ENCODE assay signal across 8 cellular contexts in the genomic region with DNA sequence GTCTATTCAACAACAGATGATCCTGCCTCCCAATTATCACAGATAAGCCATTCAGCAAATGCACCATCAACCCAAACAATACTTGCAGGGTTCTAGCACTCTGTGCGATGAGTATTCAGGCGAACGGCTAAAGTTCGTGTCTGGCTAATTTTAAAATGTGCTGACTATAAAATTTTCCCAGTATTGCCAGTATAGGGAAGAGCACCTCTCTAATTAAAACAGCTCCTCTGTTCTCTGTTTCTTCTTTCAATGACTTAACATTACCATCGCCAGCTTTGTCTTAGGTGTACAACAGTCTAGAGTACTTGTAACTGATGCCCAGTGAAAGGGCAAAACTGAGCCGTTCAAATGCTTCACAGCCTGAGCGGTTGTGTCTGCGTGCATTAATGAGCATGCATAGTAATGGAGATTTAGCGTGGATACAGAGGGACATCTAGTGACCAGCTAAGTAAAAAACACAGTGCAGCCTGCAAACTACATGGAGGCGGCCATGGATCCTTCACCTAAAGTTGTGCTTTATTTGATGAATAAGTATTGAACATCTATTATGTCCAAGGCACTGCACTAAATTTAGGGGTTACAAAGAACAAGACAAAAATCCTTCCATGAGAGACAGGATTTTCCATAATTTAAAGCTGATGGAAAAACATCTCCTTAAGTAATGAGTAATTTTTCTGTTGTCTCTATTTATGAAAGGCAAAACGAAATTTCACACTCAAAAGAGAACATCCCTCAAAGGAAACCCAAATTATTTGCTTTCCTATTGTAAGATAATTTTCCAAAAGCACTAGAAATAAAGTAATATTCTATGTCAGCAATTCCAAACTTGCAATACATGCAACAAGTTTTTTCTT.
DNase-seq lines count a peak whose midpoint lies in the region; ATAC-seq, FAIRE-seq and TF ChIP-seq lines count a peak whose summit lies in the region.

No MANE protein-coding gene starts in this region.

- 33 to 44% methylated on average over 11 of the region's 11 CpGs for WGBS in lung, 2 donors

- POLR2A ChIA-PET in PC-3 (lab: Charles Lee; ENCODE audit: unreplicated experiment) = no interaction called here

- no peaks in the 10 kb centered on the region for H3K4me1 Mint-ChIP-seq in activated CD4-positive, alpha-beta T cell treated with anti-CD3 and anti-CD28 coated beads, Interleukin-2, amount 10 ng/mL, durations not matched to agents 24 days and 14 days

- H3K9me2 ChIP-seq in PC-3 (replicated peaks; ENCODE audit: low read length) = no peaks in the 10 kb centered on the region

- FAIRE-seq in GM19239 (lab: Jason Lieb, UNC) = no peak

- H3K9me3 ChIP-seq in PC-3 (ENCODE audit: low read length) (no peaks in the 10 kb centered on the region), lung (ENCODE audit: control insufficient read depth in 2 of 2, insufficient read depth in 1 of 2, low read length in 1 of 2) (no peaks in the 10 kb centered on the region)

- no peaks in the 10 kb centered on the region for H3K79me2 ChIP-seq in PC-3 (ENCODE audit: low read length)

- no peak overlapping the region for H3K27ac ChIP-seq in PC-3 (ENCODE audit: low read length)
- H3K27ac ChIP-seq in lung (ENCODE audit: low read depth in 1 of 2, low read length in 1 of 2) = no peak overlapping the region

- CTCF ChIA-PET in PC-3 (lab: Charles Lee) = interaction anchor here (0.6 to 1.2 kb wide), 2 partner anchors 100 to 118 kb away, joined by 3 to 4 read pairs; no protein-coding TSS in a partner anchor

- TF ChIP-seq CTCF in LNCAP (IDR thresholded peaks at IDR 0.05) (peak; percentile 69), PC-3 (conservative IDR thresholded peaks at IDR 0.05; ENCODE audit: low read depth, low read length) (peak; percentile 91), lung (IDR thresholded peaks at IDR 0.05; ENCODE audit: control extremely low read depth, extremely low read depth) (peak; percentile 57)

- H3K9me3 Mint-ChIP-seq in activated CD4-positive, alpha-beta T cell treated with anti-CD3 and anti-CD28 coated beads, Interleukin-2, amount 10 ng/mL, durations not matched to agents 24 days and 14 days = no peaks in the 10 kb centered on the region

- ATAC-seq in PC-3 (peak; percentile 99), lung (ENCODE audit: insufficient read depth, low FRiP score) (peak; percentile 74)

- no peak overlapping the region for H3K27ac Mint-ChIP-seq in activated CD4-positive, alpha-beta T cell treated with anti-CD3 and anti-CD28 coated beads, Interleukin-2, amount 10 ng/mL, durations not matched to agents 24 days and 14 days

- peak overlapping the region; percentile 44 for H2AFZ ChIP-seq in PC-3 (ENCODE audit: low read length)

- no peaks in the 10 kb centered on the region for H3F3A ChIP-seq in PC-3 (ENCODE audit: low read length, unreplicated experiment)

- H3K4me2 ChIP-seq in PC-3 (ENCODE audit: low read length) = peak overlapping the region; percentile 35

- no peaks in the 10 kb centered on the region for H3K27me3 ChIP-seq in PC-3 (ENCODE audit: low read length)
- no peaks in the 10 kb centered on the region for H3K27me3 ChIP-seq in lung (ENCODE audit: control insufficient read depth, insufficient read depth)

- no peaks in the 10 kb centered on the region for H3K36me3 Mint-ChIP-seq in activated CD4-positive, alpha-beta T cell treated with anti-CD3 and anti-CD28 coated beads, Interleukin-2, amount 10 ng/mL, durations not matched to agents 24 days and 14 days (ENCODE audit: low read depth)

- H4K20me1 ChIP-seq in PC-3 (ENCODE audit: low read length) = no peaks in the 10 kb centered on the region

- H3K4me3 ChIP-seq in PC-3 (ENCODE audit: low read length) = no peak overlapping the region
- H3K4me3 ChIP-seq in lung = no peak overlapping the region

- DNase-seq in Daoy (ENCODE audit: low read depth) (peak; percentile 78), PC-3 (peak; percentile 86), dermis blood vessel endothelial cell (peak; percentile 88), lung (ENCODE audit: low spot score) (peak; percentile 35), GM19239 (ENCODE audit: insufficient read length, low spot score) (no peak)
- DNase-seq in activated effector memory CD4-positive, alpha-beta T cell treated with Interleukin-2 at 50 U/mL for 16 hours = no peak
- no peak for DNase-seq in activated CD4-positive, alpha-beta T cell treated with anti-CD3 and anti-CD28 coated beads, Interleukin-2, amount 10 ng/mL, durations not matched to agents 24 days and 14 days

- peaks cover 4% of the 10 kb centered on the region for H3K4me1 ChIP-seq in PC-3 (ENCODE audit: insufficient read depth, low read length)
- H3K4me1 ChIP-seq in lung (ENCODE audit: control insufficient read depth in 2 of 2, insufficient read depth in 2 of 2, low read length in 2 of 2) = no peaks in the 10 kb centered on the region

- intact Hi-C loops in PC-3 (cut with micrococcal nuclease) = loop anchor here (1.0 to 2.0 kb wide), 6 partner anchors 52 to 890 kb away; no protein-coding TSS in a partner anchor
- intact Hi-C loops in activated CD4-positive, alpha-beta T cell treated with anti-CD3 and anti-CD28 coated beads, Interleukin-2, amount 10 ng/mL, durations not matched to agents 24 days and 14 days (cut with micrococcal nuclease) = loop anchor here (10.0 kb wide), 1 partner anchor 174 kb away; no protein-coding TSS in a partner anchor

- BruUV-seq in PC-3 (replicated peaks; lab: Mats Ljungman, UMichigan) = no TSS peak

- H3K36me3 ChIP-seq in PC-3 (ENCODE audit: low read depth, low read length) (no peaks in the 10 kb centered on the region), lung (ENCODE audit: control insufficient read depth in 2 of 2, insufficient read depth in 2 of 2, low read length in 2 of 2) (no peaks in the 10 kb centered on the region)

- H3K4me3 Mint-ChIP-seq in activated CD4-positive, alpha-beta T cell treated with anti-CD3 and anti-CD28 coated beads, Interleukin-2, amount 10 ng/mL, durations not matched to agents 24 days and 14 days = no peak overlapping the region

- no peak overlapping the region for H3K9ac ChIP-seq in PC-3 (ENCODE audit: low read length)

- H3K27me3 Mint-ChIP-seq in activated CD4-positive, alpha-beta T cell treated with anti-CD3 and anti-CD28 coated beads, Interleukin-2, amount 10 ng/mL, durations not matched to agents 24 days and 14 days = peaks cover 8% of the 10 kb centered on the region

Comparison
In these comparisons a context has a peak if more than half of its experiments do, and no peak if none do; other contexts are left out.
1. DNase-seq: peak in Daoy (single experiment), PC-3 (single experiment), dermis blood vessel endothelial cell (single experiment) and lung (single experiment); none in GM19239 (single experiment), activated effector memory CD4-positive, alpha-beta T cell treated with Interleukin-2 at 50 U/mL for 16 hours (single experiment) and activated CD4-positive, alpha-beta T cell treated with anti-CD3 and anti-CD28 coated beads, Interleukin-2, amount 10 ng/mL, durations not matched to agents 24 days and 14 days (single experiment).
2. Peak in every context shown above with its lines, with median percentiles within 50 percentile points of each other: CTCF ChIP-seq.